In the genomic region with DNA sequence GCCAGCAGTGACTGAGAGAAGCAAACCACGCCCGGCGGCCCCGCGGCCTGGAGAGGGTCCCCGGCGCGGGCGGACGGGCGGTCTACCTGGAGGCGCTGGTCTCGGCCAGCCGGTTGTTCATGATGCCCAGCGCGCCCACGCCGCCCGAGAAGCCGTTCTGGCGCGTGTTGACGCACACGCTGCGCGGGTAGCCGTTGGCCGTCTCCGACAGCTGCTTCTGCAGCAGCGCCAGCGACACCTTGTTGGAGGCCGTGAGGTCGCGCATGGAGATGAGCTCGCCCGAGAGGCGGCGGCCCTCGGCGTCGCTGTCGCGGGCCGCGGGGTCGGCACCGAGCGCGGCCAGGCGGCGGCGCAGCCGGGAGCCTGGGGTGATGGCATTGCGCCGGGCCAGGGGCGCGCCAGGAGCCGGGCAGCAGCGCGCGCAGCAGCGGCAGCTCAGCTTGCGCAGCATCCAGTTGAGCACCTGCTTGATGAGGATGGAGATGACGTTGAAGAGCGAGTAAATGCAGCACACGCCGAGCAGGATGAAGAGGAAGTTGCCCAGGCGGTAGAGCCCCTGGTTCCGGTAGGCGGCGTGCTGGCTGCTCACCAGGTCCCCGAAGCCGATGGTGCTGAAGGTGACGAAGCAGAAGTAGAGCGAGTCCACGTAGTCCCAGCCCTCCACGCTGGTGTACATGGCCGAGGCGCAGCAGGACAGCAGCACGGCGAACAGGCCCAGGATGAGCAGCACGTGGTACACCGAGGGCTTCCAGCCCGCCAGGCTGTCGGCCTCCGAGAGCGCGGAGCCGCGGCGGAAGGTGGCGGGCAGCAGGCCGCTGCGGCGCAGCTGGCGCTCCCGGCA, we compare ENCODE assay signal across 8 cellular contexts. TPM values are rescaled to one million over a fixed set of nuclear protein-coding genes. Genes with fewer than 3 reads are reported as not detected.
A peak's percentile ranks its signal among the peaks of the same experiment; 100 is the strongest.
DNase-seq lines count a peak whose midpoint lies in the region; ATAC-seq, FAIRE-seq and TF ChIP-seq lines count a peak whose summit lies in the region.

No MANE protein-coding gene starts in this region.

- no peaks in the 10 kb centered on the region for H3K36me3 ChIP-seq in body of pancreas (replicated peaks in 1 of 2; ENCODE audit: insufficient read depth in 1 of 2, low read depth in 2 of 2)

- peak in 4 of 7 experiments; percentile 22 to 37 (median 34) for TF ChIP-seq CTCF in body of pancreas (IDR thresholded peaks at IDR 0.05)

- TF ChIP-seq POLR2A in GM12891 (IDR thresholded peaks at IDR 0.05; ENCODE audit: low read depth, low read length) (no peak), body of pancreas (IDR thresholded peaks at IDR 0.05) (no peak)

- ATAC-seq in HG02763 (IDR thresholded peaks at IDR 0.05; ENCODE audit: unreplicated experiment) (peak; percentile 77), body of pancreas (peak; percentile 66)

- WGBS in body of pancreas, 2 donors: 2% methylated on average over 25 to 97 of the region's 97 CpGs

- H3K4me1 ChIP-seq in body of pancreas: peaks cover 14% of the 10 kb centered on the region

- no peak overlapping the region for H3K4me3 ChIP-seq in body of pancreas

- H3K9me3 ChIP-seq in body of pancreas: no peaks in the 10 kb centered on the region

- no peaks in the 10 kb centered on the region for H3K27me3 ChIP-seq in body of pancreas

- DNase-seq in GM12891 (ENCODE audit: insufficient read length, low spot score): peak; percentile 80
- peak; percentile 57 for DNase-seq in NCI-H146 treated with DMSO at 0.1 percent for 48 hours (lab: John Stamatoyannopoulos, UW; ENCODE audit: unreplicated experiment)
- DNase-seq in UCSD-AML1 (lab: John Stamatoyannopoulos, UW; ENCODE audit: unreplicated experiment): peak; percentile 80
- peak; percentile 41 to 64 (median 59) for DNase-seq in body of pancreas
- peak; percentile 64 for DNase-seq in iris pigment epithelial cell (ENCODE audit: low read depth)
- DNase-seq in stimulated activated CD4-positive, alpha-beta T cell treated with anti-CD3 and anti-CD28 coated beads, Interleukin-4, amount 100 ng/mL, for 4 hours: peak; percentile 66 to 76
- DNase-seq in cortex of kidney (lab: John Stamatoyannopoulos, UW): no peak

- intact Hi-C loops in body of pancreas (cut with DNase I): no loop called here

- FAIRE-seq in GM12891 (lab: Jason Lieb, UNC): peak; percentile 99

- H3K27ac ChIP-seq in body of pancreas: peak overlapping the region in 1 of 4 donors; percentile 6

TF ChIP-seq in GM12891, 5 proteins besides CTCF, POLR2A, EP300 and RAD21:
- TF ChIP-seq SPI1 (IDR thresholded peaks at IDR 0.05; ENCODE audit: low read depth, low read length): 0 out of 2 replicates have a peak, but pooled peaks have one; percentile 16
- no peak for TF ChIP-seq TAF1 (IDR thresholded peaks at IDR 0.05; ENCODE audit: low read depth, low read length)

RNA-seq across cellular contexts. Expression of a gene that starts 49.7 kb away (rescaled TPM):
- polyA plus RNA-seq in GM12891 (2012; ENCODE audit: low read depth, missing spikeins): 0.10 TPM
- total RNA-seq in body of pancreas: under 1 TPM in 1 of 2 donors, not detected in 1; 0.26 TPM
